ENCODE assay signal across 18 cellular contexts in the genomic region with DNA sequence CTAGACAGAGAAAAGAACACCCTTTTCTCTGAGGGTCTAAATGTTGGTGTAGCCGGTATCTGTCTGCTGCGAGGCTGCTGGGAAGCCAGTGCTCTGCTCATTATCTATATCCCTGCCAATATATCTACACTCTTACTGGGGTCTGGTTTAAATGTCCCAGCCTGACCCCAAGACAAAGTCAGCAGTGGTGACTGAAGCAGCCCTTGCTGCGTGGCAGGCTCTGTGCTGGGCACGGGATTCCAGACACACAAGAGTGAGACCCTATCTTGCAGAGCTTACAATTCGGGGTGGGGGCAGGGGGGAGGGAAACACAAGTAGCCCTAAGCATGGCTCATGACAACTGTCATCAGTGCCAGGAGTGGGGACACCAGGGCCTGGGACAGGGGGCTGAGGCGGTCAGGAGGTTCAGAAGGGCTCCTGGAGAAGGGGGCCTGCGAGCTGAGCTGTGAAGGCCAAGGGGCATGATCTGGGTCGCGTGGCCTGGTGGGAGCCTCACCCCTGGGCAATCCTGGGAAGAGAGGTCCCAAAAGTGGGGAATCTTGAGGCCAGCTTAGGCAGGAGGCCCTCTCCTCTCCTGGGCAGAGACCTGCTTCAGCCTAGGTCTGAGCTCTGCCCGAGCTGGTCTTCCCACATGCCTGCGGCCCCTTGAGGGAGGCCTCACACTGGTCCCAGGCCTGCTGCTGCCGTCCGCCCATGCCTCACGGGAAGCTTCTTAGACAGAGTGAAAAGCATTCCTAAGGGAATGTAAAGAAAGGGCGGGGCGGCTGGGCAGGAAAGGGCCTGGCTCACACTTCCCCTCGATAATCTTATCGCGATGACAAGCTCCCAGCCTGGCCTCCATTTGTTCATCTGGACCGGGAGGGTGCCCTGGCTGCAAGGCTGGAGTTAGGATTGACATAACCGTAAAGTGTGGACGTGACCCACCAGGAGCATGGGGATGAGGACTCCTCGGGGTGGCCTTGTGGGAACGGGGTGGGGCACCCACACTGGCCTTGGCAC. TPM values are rescaled to one million over a fixed set of nuclear protein-coding genes. Genes with fewer than 3 reads are reported as not detected.
A peak's percentile ranks its signal among the peaks of the same experiment; 100 is the strongest.
DNase-seq lines count a peak whose midpoint lies in the region; ATAC-seq and TF ChIP-seq lines count a peak whose summit lies in the region.
"Had no signal": no experiment of that assay in that cellular context is flagged by ENCODE, and none has a peak within 500 bp of the region (broad histone marks: within the 10 kb centered on the region; RNA-seq: fewer than 3 reads in every experiment).

No MANE protein-coding gene starts in this region.

- intact Hi-C loops in MCF 10A (cut with micrococcal nuclease) (no loop called here), breast epithelium (cut with DNase I; ENCODE audit: low total_unique reads) (no loop called here)
- intact Hi-C loops in activated T-helper 1 cell treated with anti-CD3 and anti-CD28 coated beads, Interleukin-12 subunit alpha, Interleukin-12 subunit beta, Interleukin-2, Interleukin-4 antibody, amounts not matched to agents 30 ng/mL and 10 ng/mL and 1 ng/mL, durations not matched to agents 14 hours and 24 hours and 36 hours (cut with micrococcal nuclease): no loop called here

- no peak overlapping the region for H3K4me3 Mint-ChIP-seq in MCF 10A (ENCODE audit: unreplicated experiment)
- H3K4me3 Mint-ChIP-seq in stimulated activated memory B cell treated with anti-CD40 and anti-IgM and Interleukin-4, amounts not matched to agents 10 μg/mL and 1 μg/mL and 100 μg/mL, for 72 hours: no peak overlapping the region
- no peak overlapping the region for H3K4me3 Mint-ChIP-seq in activated T-helper 1 cell treated with anti-CD3 and anti-CD28 coated beads, Interleukin-12 subunit alpha, Interleukin-12 subunit beta, Interleukin-2, Interleukin-4 antibody, amounts not matched to agents 30 ng/mL and 10 ng/mL and 1 ng/mL, durations not matched to agents 14 hours and 24 hours and 36 hours
- H3K4me3 Mint-ChIP-seq: activated naive CD8-positive, alpha-beta T cell treated with anti-CD3 and anti-CD28 coated beads, Interleukin-2, amount 50 U/mL, for 24 hours had no signal

- H3K4me1 Mint-ChIP-seq in MCF 10A (ENCODE audit: insufficient read depth, unreplicated experiment): peaks cover 31% of the 10 kb centered on the region
- peaks cover 7% of the 10 kb centered on the region for H3K4me1 Mint-ChIP-seq in stimulated activated memory B cell treated with anti-CD40 and anti-IgM and Interleukin-4, amounts not matched to agents 10 μg/mL and 1 μg/mL and 100 μg/mL, for 72 hours
- no peaks in the 10 kb centered on the region for H3K4me1 Mint-ChIP-seq in activated T-helper 1 cell treated with anti-CD3 and anti-CD28 coated beads, Interleukin-12 subunit alpha, Interleukin-12 subunit beta, Interleukin-2, Interleukin-4 antibody, amounts not matched to agents 30 ng/mL and 10 ng/mL and 1 ng/mL, durations not matched to agents 14 hours and 24 hours and 36 hours (ENCODE audit: low read depth)
- H3K4me1 Mint-ChIP-seq: activated naive CD8-positive, alpha-beta T cell treated with anti-CD3 and anti-CD28 coated beads, Interleukin-2, amount 50 U/mL, for 24 hours had no signal

- BruUV-seq in MCF 10A (replicated peaks; lab: Mats Ljungman, UMichigan): no TSS peak

- no peaks in the 10 kb centered on the region for H3K27me3 Mint-ChIP-seq in MCF 10A (ENCODE audit: insufficient read depth, unreplicated experiment)
- peaks cover 8% of the 10 kb centered on the region for H3K27me3 Mint-ChIP-seq in stimulated activated memory B cell treated with anti-CD40 and anti-IgM and Interleukin-4, amounts not matched to agents 10 μg/mL and 1 μg/mL and 100 μg/mL, for 72 hours
- peaks cover 6% of the 10 kb centered on the region for H3K27me3 Mint-ChIP-seq in activated T-helper 1 cell treated with anti-CD3 and anti-CD28 coated beads, Interleukin-12 subunit alpha, Interleukin-12 subunit beta, Interleukin-2, Interleukin-4 antibody, amounts not matched to agents 30 ng/mL and 10 ng/mL and 1 ng/mL, durations not matched to agents 14 hours and 24 hours and 36 hours (ENCODE audit: insufficient read depth)
- H3K27me3 Mint-ChIP-seq: activated naive CD8-positive, alpha-beta T cell treated with anti-CD3 and anti-CD28 coated beads, Interleukin-2, amount 50 U/mL, for 24 hours had no signal

- peak; percentile 21 for ATAC-seq in stimulated activated memory B cell treated with anti-CD40 and anti-IgM and Interleukin-4, amounts not matched to agents 10 μg/mL and 1 μg/mL and 100 μg/mL, for 72 hours
- ATAC-seq in GM21717 (IDR thresholded peaks at IDR 0.05; ENCODE audit: unreplicated experiment): no peak
- ATAC-seq: activated naive CD8-positive, alpha-beta T cell treated with anti-CD3 and anti-CD28 coated beads, Interleukin-2, amount 50 U/mL, for 24 hours had no signal

- peaks cover 4% of the 10 kb centered on the region for H3K36me3 Mint-ChIP-seq in MCF 10A (ENCODE audit: insufficient read depth, unreplicated experiment)
- no peaks in the 10 kb centered on the region for H3K36me3 Mint-ChIP-seq in stimulated activated memory B cell treated with anti-CD40 and anti-IgM and Interleukin-4, amounts not matched to agents 10 μg/mL and 1 μg/mL and 100 μg/mL, for 72 hours
- no peaks in the 10 kb centered on the region for H3K36me3 Mint-ChIP-seq in activated T-helper 1 cell treated with anti-CD3 and anti-CD28 coated beads, Interleukin-12 subunit alpha, Interleukin-12 subunit beta, Interleukin-2, Interleukin-4 antibody, amounts not matched to agents 30 ng/mL and 10 ng/mL and 1 ng/mL, durations not matched to agents 14 hours and 24 hours and 36 hours (ENCODE audit: low read depth)

- no peaks in the 10 kb centered on the region for H3K9me3 ChIP-seq in breast epithelium
- H3K9me3 ChIP-seq: heart left ventricle, tibial artery had no signal

- no peak for TF ChIP-seq POLR2A in breast epithelium (IDR thresholded peaks at IDR 0.05)

- no peaks in the 10 kb centered on the region for H3K36me3 ChIP-seq in breast epithelium
- H3K36me3 ChIP-seq: heart left ventricle, tibial artery had no signal

- CTCF ChIA-PET in MCF 10A (lab: Yijun Ruan, JAX): interaction anchor here (1.2 to 1.6 kb wide), 3 partner anchors 9 to 147 kb away, joined by 3 to 4 read pairs (median 3); no protein-coding TSS in a partner anchor

- H3K4me1 ChIP-seq in breast epithelium: no peaks in the 10 kb centered on the region

- H3K4me3 ChIP-seq in breast epithelium: no peak overlapping the region
- H3K4me3 ChIP-seq in cardiac fibroblast (replicated peaks in 1 of 2; ENCODE audit: low read depth in 2 of 2, low read length in 2 of 2): no peak overlapping the region
- H3K4me3 ChIP-seq: dorsolateral prefrontal cortex, heart left ventricle, tibial artery had no signal

- H3K27me3 ChIP-seq in breast epithelium: no peaks in the 10 kb centered on the region
- H3K27me3 ChIP-seq: dorsolateral prefrontal cortex had no signal

- H3K27ac ChIP-seq in breast epithelium: no peak overlapping the region
- H3K27ac ChIP-seq: dorsolateral prefrontal cortex, heart left ventricle, tibial artery, VCaP had no signal

- H3K9me3 Mint-ChIP-seq in MCF 10A (ENCODE audit: unreplicated experiment): no peaks in the 10 kb centered on the region
- no peaks in the 10 kb centered on the region for H3K9me3 Mint-ChIP-seq in stimulated activated memory B cell treated with anti-CD40 and anti-IgM and Interleukin-4, amounts not matched to agents 10 μg/mL and 1 μg/mL and 100 μg/mL, for 72 hours
- no peaks in the 10 kb centered on the region for H3K9me3 Mint-ChIP-seq in activated T-helper 1 cell treated with anti-CD3 and anti-CD28 coated beads, Interleukin-12 subunit alpha, Interleukin-12 subunit beta, Interleukin-2, Interleukin-4 antibody, amounts not matched to agents 30 ng/mL and 10 ng/mL and 1 ng/mL, durations not matched to agents 14 hours and 24 hours and 36 hours
- H3K9me3 Mint-ChIP-seq: activated naive CD8-positive, alpha-beta T cell treated with anti-CD3 and anti-CD28 coated beads, Interleukin-2, amount 50 U/mL, for 24 hours had no signal

- POLR2A ChIA-PET in MCF 10A (lab: Yijun Ruan, JAX): interaction anchor here (0.6 to 1.4 kb wide), 3 partner anchors 12 to 60 kb away, joined by 3 to 4 read pairs (median 3); no protein-coding TSS in a partner anchor

- H3K27ac Mint-ChIP-seq in MCF 10A (ENCODE audit: low read depth, unreplicated experiment): peak overlapping the region; percentile 19
- H3K27ac Mint-ChIP-seq in stimulated activated memory B cell treated with anti-CD40 and anti-IgM and Interleukin-4, amounts not matched to agents 10 μg/mL and 1 μg/mL and 100 μg/mL, for 72 hours: no peak overlapping the region
- no peak overlapping the region for H3K27ac Mint-ChIP-seq in activated T-helper 1 cell treated with anti-CD3 and anti-CD28 coated beads, Interleukin-12 subunit alpha, Interleukin-12 subunit beta, Interleukin-2, Interleukin-4 antibody, amounts not matched to agents 30 ng/mL and 10 ng/mL and 1 ng/mL, durations not matched to agents 14 hours and 24 hours and 36 hours
- H3K27ac Mint-ChIP-seq: activated naive CD8-positive, alpha-beta T cell treated with anti-CD3 and anti-CD28 coated beads, Interleukin-2, amount 50 U/mL, for 24 hours had no signal

- TF ChIP-seq CTCF in MCF 10A (IDR thresholded peaks at IDR 0.05; ENCODE audit: unreplicated experiment): no peak
- no peak for TF ChIP-seq CTCF in breast epithelium (IDR thresholded peaks at IDR 0.05)
- TF ChIP-seq CTCF in cardiac fibroblast (IDR thresholded peaks at IDR 0.05; ENCODE audit: low read depth, low read length): no peak

- DNase-seq in MCF 10A (ENCODE audit: unreplicated experiment): peak; percentile 42
- DNase-seq in breast epithelium (ENCODE audit: low spot score in 2 of 2): no peak
- peak; percentile 47 to 75 for DNase-seq in cardiac fibroblast (ENCODE audit: low read depth in 2 of 2)
- peak; percentile 74 for DNase-seq in left kidney (ENCODE audit: low read depth, low spot score)
- DNase-seq in activated T-helper 1 cell treated with anti-CD3 and anti-CD28 coated beads, Interleukin-12 subunit alpha, Interleukin-12 subunit beta, Interleukin-2, Interleukin-4 antibody, amounts not matched to agents 30 ng/mL and 10 ng/mL and 1 ng/mL, durations not matched to agents 14 hours and 24 hours and 36 hours (ENCODE audit: low spot score): no peak
- DNase-seq in activated gamma-delta T cell (lab: John Stamatoyannopoulos, UW): no peak
- DNase-seq: 8988T; activated naive CD8-positive, alpha-beta T cell treated with anti-CD3 and anti-CD28 coated beads, Interleukin-2, amount 50 U/mL, for 24 hours; dorsolateral prefrontal cortex; heart left ventricle; midbrain; NCI-H1092; NCI-H524 treated with DMSO at 0.1 percent for 48 hours; SHP77 treated with DMSO at 0.1 percent for 48 hours; tibial artery had no signal

RNA-seq across cellular contexts. Expression of a gene that starts 7.3 kb away (rescaled TPM):
- total RNA-seq in MCF 10A (2022) (45.6 and 55.9 TPM in 2 replicates), breast epithelium (10 to 100 TPM; 15.7 to 21.8 (median 20.3) TPM)
- total RNA-seq in activated T-helper 1 cell treated with anti-CD3 and anti-CD28 coated beads, Interleukin-12 subunit alpha, Interleukin-12 subunit beta, Interleukin-2, Interleukin-4 antibody, amounts not matched to agents 30 ng/mL and 10 ng/mL and 1 ng/mL, durations not matched to agents 14 hours and 24 hours and 36 hours: 23.9 and 25.2 TPM in 2 replicates

Comparison
In these comparisons a context has a peak if more than half of its experiments do, and no peak if none do; other contexts are left out.
1. DNase-seq: peak in MCF 10A (single experiment), cardiac fibroblast (2 of 2) and left kidney (single experiment); none in breast epithelium (0 of 2), activated T-helper 1 cell treated with anti-CD3 and anti-CD28 coated beads, Interleukin-12 subunit alpha, Interleukin-12 subunit beta, Interleukin-2, Interleukin-4 antibody, amounts not matched to agents 30 ng/mL and 10 ng/mL and 1 ng/mL, durations not matched to agents 14 hours and 24 hours and 36 hours (single experiment) and activated gamma-delta T cell (single experiment).